ENCODE assay signal across 27 cellular contexts in genomic region chr2:11705711-11706110, GRCh38.
"Had no signal": no experiment of that assay in that cellular context is flagged by ENCODE, and none has a peak within 500 bp of the region (broad histone marks: within the 10 kb centered on the region; RNA-seq: fewer than 3 reads in every experiment).

No MANE protein-coding gene starts in this region.

- H3K4me1 ChIP-seq: breast epithelium had no signal

- H3K36me3 ChIP-seq: adrenal gland, ascending aorta, brain microvascular endothelial cell, breast epithelium, cardiac muscle cell had no signal

- H3K27ac ChIP-seq: adrenal gland, ascending aorta, body of pancreas, brain microvascular endothelial cell, breast epithelium, cardiac muscle cell had no signal

- H3K9me3 ChIP-seq: adrenal gland, ascending aorta, body of pancreas, breast epithelium had no signal

- DNase-seq: activated effector memory CD4-positive, alpha-beta T cell treated with Interleukin-2 at 50 U/mL for 16 hours; activated gamma-delta T cell; activated gamma-delta T cell treated with Interleukin-2 at 50 U/mL for 16 hours; activated naive CD4-positive, alpha-beta T cell; activated naive CD4-positive, alpha-beta T cell treated with anti-CD3 and anti-CD28 coated beads for 36 hours; activated naive CD4-positive, alpha-beta T cell treated with anti-CD3 and anti-CD28 coated beads, Interleukin-2, amount 10 ng/mL, durations not matched to agents 7 days and 5 days; activated naive CD4-positive, alpha-beta T cell treated with anti-CD3 and anti-CD28 coated beads, Interleukin-2, amount 50 U/mL, for 16 hours; activated naive CD4-positive, alpha-beta T cell treated with Interleukin-2 at 50 U/mL for 16 hours; activated naive CD8-positive, alpha-beta T cell treated with anti-CD3 and anti-CD28 coated beads for 36 hours; activated naive CD8-positive, alpha-beta T cell treated with anti-CD3 and anti-CD28 coated beads, Interleukin-2, amount 10 ng/mL, durations not matched to agents 7 days and 5 days; activated naive CD8-positive, alpha-beta T cell treated with anti-CD3 and anti-CD28 coated beads, Interleukin-2, amount 50 U/mL, for 24 hours; activated T-cell treated with anti-CD3 and anti-CD28 coated beads, Interleukin-2, amount 50 U/mL, for 24 hours; activated T-cell treated with anti-CD3 and anti-CD28 coated beads, Interleukin-2, amount 50 U/mL, for 4 hours; activated T-cell treated with anti-CD3 and anti-CD28 coated beads, Interleukin-2, amount 50 U/mL, for 48 hours; activated T-cell treated with anti-CD3 and anti-CD28 coated beads, Interleukin-2, amount 50 U/mL, for 72 hours; adrenal gland; amniotic stem cell; amygdala; anterior cingulate cortex; aorta; body of pancreas; brain microvascular endothelial cell; central memory CD4-positive, alpha-beta T cell; cerebellar nuclear complex had no signal

- H3K4me3 ChIP-seq: adrenal gland, ascending aorta, body of pancreas, breast epithelium, cardiac muscle cell had no signal
